Comparison of ENCODE assay signal across 9 cellular contexts in genomic region chr22:23773247-23774113, GRCh38. TPM values are rescaled to one million over a fixed set of nuclear protein-coding genes. Genes with fewer than 3 reads are reported as not detected.
DNase-seq lines count a peak whose midpoint lies in the region; ATAC-seq, FAIRE-seq and TF ChIP-seq lines count a peak whose summit lies in the region.
"Had no signal": no experiment of that assay in that cellular context is flagged by ENCODE, and none has a peak within 500 bp of the region (broad histone marks: within the 10 kb centered on the region; RNA-seq: fewer than 3 reads in every experiment).

No MANE protein-coding gene starts in this region.

- H3K27me3 Mint-ChIP-seq in activated CD4-positive, alpha-beta T cell treated with anti-CD3 and anti-CD28 coated beads, Interleukin-2, amount 10 ng/mL, durations not matched to agents 24 days and 14 days = peaks cover 17% of the 10 kb centered on the region

- peak overlapping the region; percentile 65 for H3K9ac ChIP-seq in adipocyte (ENCODE audit: low read length)
- peak overlapping the region; percentile 8 to 26 for H3K9ac ChIP-seq in kidney (ENCODE audit: low read length in 2 of 2)

- no peaks in the 10 kb centered on the region for H3K9me3 Mint-ChIP-seq in activated CD4-positive, alpha-beta T cell treated with anti-CD3 and anti-CD28 coated beads, Interleukin-2, amount 10 ng/mL, durations not matched to agents 24 days and 14 days

- no peak for ATAC-seq in GM21786 (IDR thresholded peaks at IDR 0.05; ENCODE audit: unreplicated experiment)

- peak overlapping the region; percentile 4 for H3K27ac Mint-ChIP-seq in activated CD4-positive, alpha-beta T cell treated with anti-CD3 and anti-CD28 coated beads, Interleukin-2, amount 10 ng/mL, durations not matched to agents 24 days and 14 days

- no peak overlapping the region for H3K27ac ChIP-seq in kidney (ENCODE audit: low read depth in 2 of 2, low read length in 2 of 2)
- H3K27ac ChIP-seq in thymus (ENCODE audit: low read depth) = no peak overlapping the region

- H3K4me1 ChIP-seq in adipocyte (ENCODE audit: control insufficient read depth, insufficient read depth, low read length) = peaks cover 16% of the 10 kb centered on the region
- peaks cover 17 to 29% of the 10 kb centered on the region in 2 donors for H3K4me1 ChIP-seq in kidney (ENCODE audit: control insufficient read depth in 1 of 2, insufficient read depth in 1 of 2, low read depth in 1 of 2, low read length in 2 of 2)
- H3K4me1 ChIP-seq in thymus (ENCODE audit: control insufficient read depth, insufficient read depth, low read length) = peaks cover 14% of the 10 kb centered on the region

- intact Hi-C loops in activated CD4-positive, alpha-beta T cell treated with anti-CD3 and anti-CD28 coated beads, Interleukin-2, amount 10 ng/mL, durations not matched to agents 24 days and 14 days (cut with micrococcal nuclease) = no loop called here
- intact Hi-C loops in kidney (cut with DNase I) = loop anchor here (10.0 kb wide), 1 partner anchor 71 kb away; no protein-coding TSS in a partner anchor

- no peaks in the 10 kb centered on the region for H3K36me3 Mint-ChIP-seq in activated CD4-positive, alpha-beta T cell treated with anti-CD3 and anti-CD28 coated beads, Interleukin-2, amount 10 ng/mL, durations not matched to agents 24 days and 14 days (ENCODE audit: low read depth)

- DNase-seq in activated CD4-positive, alpha-beta T cell treated with anti-CD3 and anti-CD28 coated beads, Interleukin-2, amount 10 ng/mL, durations not matched to agents 24 days and 14 days = no peak
- DNase-seq in activated CD4-positive, alpha-beta T cell treated with anti-CD3 and anti-CD28 coated beads, Interleukin-2, amount 50 U/mL, for 4 hours = no peak
- DNase-seq in adipocyte (ENCODE audit: low read depth) = no peak
- no peak for DNase-seq in kidney
- no peak for DNase-seq in HT-29 (ENCODE audit: low spot score)
- no peak for DNase-seq in NCI-H510A (lab: John Stamatoyannopoulos, UW)
- DNase-seq: NCI-H1694 had no signal

- H3K36me3 ChIP-seq in adipocyte (ENCODE audit: control insufficient read depth, insufficient read depth, low read length, severe bottlenecking) = no peaks in the 10 kb centered on the region
- no peaks in the 10 kb centered on the region for H3K36me3 ChIP-seq in kidney (ENCODE audit: control insufficient read depth in 1 of 2, insufficient read depth in 2 of 2, low read length in 2 of 2)
- no peaks in the 10 kb centered on the region for H3K36me3 ChIP-seq in thymus (ENCODE audit: control insufficient read depth, insufficient read depth)

- peaks cover 10% of the 10 kb centered on the region for H3K4me1 Mint-ChIP-seq in activated CD4-positive, alpha-beta T cell treated with anti-CD3 and anti-CD28 coated beads, Interleukin-2, amount 10 ng/mL, durations not matched to agents 24 days and 14 days

- TF ChIP-seq CTCF in kidney (IDR thresholded peaks at IDR 0.05; ENCODE audit: borderline replicate concordance, extremely low read depth, insufficient read depth) = no peak

- H3K9me3 ChIP-seq in adipocyte (ENCODE audit: control insufficient read depth, low read length) = no peaks in the 10 kb centered on the region
- H3K9me3 ChIP-seq in kidney (ENCODE audit: control insufficient read depth in 1 of 2, low read length in 2 of 2) = no peaks in the 10 kb centered on the region
- H3K9me3 ChIP-seq in thymus (ENCODE audit: control insufficient read depth) = no peaks in the 10 kb centered on the region

- 47% methylated on average over 18 of the region's 18 CpGs for WGBS in thymus

- H3K27me3 ChIP-seq in adipocyte (replicated peaks; ENCODE audit: control insufficient read depth, insufficient read depth, low read length) (no peaks in the 10 kb centered on the region), thymus (ENCODE audit: control insufficient read depth, insufficient read depth) (no peaks in the 10 kb centered on the region)

- H3K4me3 Mint-ChIP-seq in activated CD4-positive, alpha-beta T cell treated with anti-CD3 and anti-CD28 coated beads, Interleukin-2, amount 10 ng/mL, durations not matched to agents 24 days and 14 days = peak overlapping the region; percentile 16

- H3K4me3 ChIP-seq in adipocyte (ENCODE audit: low read length) (peak overlapping the region; percentile 70), kidney (ENCODE audit: low read length in 2 of 2) (peak overlapping the region; percentile 41 to 57), thymus (ENCODE audit: low read length) (peak overlapping the region; percentile 73)

- FAIRE-seq in kidney (lab: Jason Lieb, UNC) = no peak

RNA-seq across cellular contexts. Expression of gene MMP11, which starts 0.8 kb away (rescaled TPM):
- total RNA-seq in activated CD4-positive, alpha-beta T cell treated with anti-CD3 and anti-CD28 coated beads, Interleukin-2, amount 10 ng/mL, durations not matched to agents 24 days and 14 days = 0.50 and 0.70 TPM in 2 replicates
- total RNA-seq in kidney = 4.4 TPM
- polyA plus RNA-seq in kidney (ENCODE audit: insufficient read depth, low read depth, low replicate concordance) (2.7 TPM), thymus (3.8 TPM)
- 0.18 and 0.89 TPM in 2 replicates for total RNA-seq in HT-29 (2014; rRNA removed; shearing (Covaris generic))

RNA-seq across cellular contexts. Expression of gene CHCHD10, which starts 5.7 kb away (rescaled TPM):
- total RNA-seq in activated CD4-positive, alpha-beta T cell treated with anti-CD3 and anti-CD28 coated beads, Interleukin-2, amount 10 ng/mL, durations not matched to agents 24 days and 14 days = 122 and 126 TPM in 2 replicates
- total RNA-seq in kidney = 190 TPM
- polyA plus RNA-seq in kidney (ENCODE audit: insufficient read depth, low read depth, low replicate concordance) (1,445 TPM), thymus (64.0 TPM)
- total RNA-seq in HT-29 (2014; rRNA removed; shearing (Covaris generic)) = 32.9 and 53.4 TPM in 2 replicates

RNA-seq across cellular contexts. Expression of gene C22orf15, which starts 10.7 kb away (rescaled TPM):
- 0.16 and 0.19 TPM in 2 replicates for total RNA-seq in activated CD4-positive, alpha-beta T cell treated with anti-CD3 and anti-CD28 coated beads, Interleukin-2, amount 10 ng/mL, durations not matched to agents 24 days and 14 days
- total RNA-seq in kidney = not detected
- polyA plus RNA-seq in kidney (ENCODE audit: insufficient read depth, low read depth, low replicate concordance) (not detected), thymus (1.3 TPM)
- total RNA-seq in HT-29 (2014; rRNA removed; shearing (Covaris generic)) = not detected in 2 replicates

RNA-seq across cellular contexts. Expression of gene SMARCB1, which starts 13.3 kb away (rescaled TPM):
- total RNA-seq in activated CD4-positive, alpha-beta T cell treated with anti-CD3 and anti-CD28 coated beads, Interleukin-2, amount 10 ng/mL, durations not matched to agents 24 days and 14 days = 89.9 and 92.2 TPM in 2 replicates
- total RNA-seq in kidney = 79.0 TPM
- polyA plus RNA-seq in kidney (ENCODE audit: insufficient read depth, low read depth, low replicate concordance) (68.7 TPM), thymus (35.3 TPM)
- total RNA-seq in HT-29 (2014; rRNA removed; shearing (Covaris generic)) = 67.6 and 107 TPM in 2 replicates

RNA-seq across cellular contexts. Expression of gene VPREB3, which starts 19.3 kb away (rescaled TPM):
- not detected in 2 replicates for total RNA-seq in activated CD4-positive, alpha-beta T cell treated with anti-CD3 and anti-CD28 coated beads, Interleukin-2, amount 10 ng/mL, durations not matched to agents 24 days and 14 days
- 1.0 TPM for total RNA-seq in kidney
- 1.3 TPM for polyA plus RNA-seq in kidney (ENCODE audit: insufficient read depth, low read depth, low replicate concordance)
- polyA plus RNA-seq in thymus = 11.4 TPM
- not detected in 2 replicates for total RNA-seq in HT-29 (2014; rRNA removed; shearing (Covaris generic))
